ENCODE assay signal across 26 cellular contexts in the genomic region with DNA sequence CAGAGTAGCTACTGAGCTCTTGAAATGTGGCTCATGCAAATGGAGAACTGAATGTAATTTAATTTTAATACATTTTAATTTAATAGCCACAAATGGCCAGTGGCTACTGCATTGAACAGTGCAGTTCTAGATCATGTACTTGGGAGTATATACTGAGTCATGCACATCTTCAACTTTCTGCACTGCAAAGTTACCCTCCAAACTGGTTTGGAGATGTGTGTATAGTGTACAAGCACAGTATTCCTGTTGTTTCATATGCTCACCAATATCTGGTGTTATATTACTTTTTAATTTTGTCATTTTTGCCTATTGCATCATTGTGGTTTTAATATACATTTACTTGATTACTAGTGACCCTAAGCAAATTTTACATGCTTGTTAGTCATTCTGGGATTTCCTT.
DNase-seq lines count a peak whose midpoint lies in the region; ATAC-seq, FAIRE-seq and TF ChIP-seq lines count a peak whose summit lies in the region.
"Had no signal": no experiment of that assay in that cellular context is flagged by ENCODE, and none has a peak within 500 bp of the region (broad histone marks: within the 10 kb centered on the region; RNA-seq: fewer than 3 reads in every experiment).

No MANE protein-coding gene starts in this region.

- ATAC-seq in HepG2 (no peak), right lobe of liver (no peak), PC-3 (peak; percentile 50), GM19467 (IDR thresholded peaks at IDR 0.05; ENCODE audit: unreplicated experiment) (no peak)
- ATAC-seq: GM12878 had no signal

- BruUV-seq in HepG2 (replicated peaks; lab: Mats Ljungman, UMichigan) (no TSS peak), PC-3 (replicated peaks; lab: Mats Ljungman, UMichigan) (no TSS peak)

- no peaks in the 10 kb centered on the region for H3K27me3 ChIP-seq in HepG2 (ENCODE audit: control insufficient read depth in 1 of 2, insufficient read depth in 2 of 2, low read length in 2 of 2)
- H3K27me3 ChIP-seq in right lobe of liver: no peaks in the 10 kb centered on the region
- 0 out of 2 replicates have a peak, but pooled peaks cover 5% of the 10 kb centered on the region for H3K27me3 ChIP-seq in PC-3 (ENCODE audit: low read length)
- no peaks in the 10 kb centered on the region for H3K27me3 ChIP-seq in bronchial epithelial cell (ENCODE audit: control insufficient read depth, insufficient read depth, low read length)
- H3K27me3 ChIP-seq: BE2C, BLaER1 had no signal

- H4K20me1 ChIP-seq in HepG2 (ENCODE audit: insufficient read depth, low read length) (no peaks in the 10 kb centered on the region), PC-3 (ENCODE audit: low read length) (no peaks in the 10 kb centered on the region)
- H4K20me1 ChIP-seq: BLaER1 had no signal

- no peak for TF ChIP-seq RAD21 in HepG2 (CRISPR knock-in tag; IDR thresholded peaks at IDR 0.05)

- no peak for FAIRE-seq in HepG2 (lab: Jason Lieb, UNC)
- no peak for FAIRE-seq in bronchial epithelial cell (lab: Jason Lieb, UNC)
- FAIRE-seq: A204.1, GM12878, GM12892, GM18507 had no signal

- no peak for DNase-seq in HepG2 (ENCODE audit: low spot score)
- DNase-seq in right lobe of liver: no peak
- DNase-seq in PC-3: peak; percentile 50
- peak; percentile 4 for DNase-seq in bronchial epithelial cell (ENCODE audit: low read depth)
- DNase-seq in globus pallidus (ENCODE audit: low spot score): no peak
- DNase-seq: 8988T; ACHN; BE2C; C1 segment of cervical spinal cord; CD4-positive, alpha-beta memory T cell; CD4-positive, CD25-positive, alpha-beta regulatory T cell; CD8-positive, alpha-beta memory T cell; COR-L47; DMS 273 treated with DMSO at 0.1 percent for 48 hours; DMS153; DMS53; DMS79; DND-41; EL; GDM1 had no signal

- H3K9ac ChIP-seq in HepG2 (ENCODE audit: insufficient read depth, low read depth, low read length): no peak overlapping the region
- H3K9ac ChIP-seq in PC-3 (ENCODE audit: low read length): no peak overlapping the region
- H3K9ac ChIP-seq: BLaER1 had no signal

- in situ Hi-C loops in HepG2 (cut with HindIII; ENCODE audit: extremely low pct_ligation_motif_present, low pct_unique_long_range_greater_than_20kb): no loop called here

- POLR2A ChIA-PET in HepG2 (lab: Yijun Ruan, JAX): no interaction called here
- POLR2A ChIA-PET in PC-3 (lab: Charles Lee; ENCODE audit: unreplicated experiment): no interaction called here

- H3K27ac ChIP-seq in HepG2 (ENCODE audit: extremely low read length, insufficient read depth, low read length): no peak overlapping the region
- no peak overlapping the region for H3K27ac ChIP-seq in right lobe of liver
- no peak overlapping the region for H3K27ac ChIP-seq in PC-3 (ENCODE audit: low read length)
- H3K27ac ChIP-seq: BLaER1 had no signal

- H3K9me3 ChIP-seq in HepG2 (ENCODE audit: low read length) (no peaks in the 10 kb centered on the region), right lobe of liver (no peaks in the 10 kb centered on the region), PC-3 (ENCODE audit: low read length) (no peaks in the 10 kb centered on the region)
- H3K9me3 ChIP-seq: BE2C had no signal

- no peaks in the 10 kb centered on the region for H3K4me1 ChIP-seq in HepG2 (ENCODE audit: insufficient read depth, low read length)
- no peaks in the 10 kb centered on the region for H3K4me1 ChIP-seq in right lobe of liver
- H3K4me1 ChIP-seq in PC-3 (ENCODE audit: insufficient read depth, low read length): no peaks in the 10 kb centered on the region
- H3K4me1 ChIP-seq: BE2C had no signal

- TF ChIP-seq POLR2A in HepG2 (IDR thresholded peaks at IDR 0.05; ENCODE audit: insufficient read depth in 1 of 2, low read depth in 2 of 2, low read length in 2 of 2): no peak
- TF ChIP-seq POLR2A in right lobe of liver (IDR thresholded peaks at IDR 0.05): no peak

- TF ChIP-seq EP300 in HepG2 (IDR thresholded peaks at IDR 0.05; ENCODE audit: low read depth in 2 of 2, low read length in 2 of 2) (no peak), HepG2 (CRISPR knock-in tag; IDR thresholded peaks at IDR 0.05; ENCODE audit: borderline replicate concordance) (no peak)

- H3K4me3 ChIP-seq in HepG2 (replicated peaks in 1 of 3; ENCODE audit: insufficient read depth in 1 of 3, low read depth in 2 of 3, low read length in 3 of 3) (no peak overlapping the region), right lobe of liver (no peak overlapping the region), PC-3 (ENCODE audit: low read length) (no peak overlapping the region), bronchial epithelial cell (ENCODE audit: low read depth, low read length) (no peak overlapping the region)
- H3K4me3 ChIP-seq: BLaER1, GM12878 had no signal

- CTCF ChIA-PET in HepG2 (lab: Yijun Ruan, JAX; ENCODE audit: low intra/inter-chr PET ratio, low total read pairs): no interaction called here
- CTCF ChIA-PET in PC-3 (lab: Charles Lee): no interaction called here

- H3K4me2 ChIP-seq in HepG2 (ENCODE audit: low read depth, low read length): no peak overlapping the region
- no peak overlapping the region for H3K4me2 ChIP-seq in PC-3 (ENCODE audit: low read length)
- H3K4me2 ChIP-seq: BLaER1 had no signal

- H3K9me2 ChIP-seq in PC-3 (replicated peaks; ENCODE audit: low read length): no peaks in the 10 kb centered on the region

- intact Hi-C loops in HepG2 (cut with micrococcal nuclease; ENCODE audit: unreplicated experiment): no loop called here
- intact Hi-C loops in right lobe of liver (cut with DNase I): no loop called here
- intact Hi-C loops in PC-3 (cut with micrococcal nuclease): no loop called here

- H3K36me3 ChIP-seq in HepG2 (replicated peaks in 1 of 2; ENCODE audit: control insufficient read depth in 1 of 2, insufficient read depth in 2 of 2, low read length in 2 of 2) (no peaks in the 10 kb centered on the region), right lobe of liver (no peaks in the 10 kb centered on the region), PC-3 (ENCODE audit: low read depth, low read length) (no peaks in the 10 kb centered on the region), bronchial epithelial cell (ENCODE audit: control insufficient read depth, insufficient read depth, low read length) (no peaks in the 10 kb centered on the region)
- H3K36me3 ChIP-seq: BE2C, BLaER1 had no signal

- H3F3A ChIP-seq in PC-3 (ENCODE audit: low read length, unreplicated experiment): no peaks in the 10 kb centered on the region

- H2AFZ ChIP-seq in HepG2 (ENCODE audit: low read length) (no peak overlapping the region), PC-3 (ENCODE audit: low read length) (no peak overlapping the region)

- no peak for TF ChIP-seq CTCF in HepG2 (CRISPR knock-in tag; IDR thresholded peaks at IDR 0.05)
- no peak for TF ChIP-seq CTCF in right lobe of liver (IDR thresholded peaks at IDR 0.05)
- TF ChIP-seq CTCF in PC-3 (conservative IDR thresholded peaks at IDR 0.05; ENCODE audit: low read depth, low read length): no peak
- TF ChIP-seq CTCF in bronchial epithelial cell (IDR thresholded peaks at IDR 0.05; ENCODE audit: insufficient read depth, low read length, severe bottlenecking): no peak

- H3K79me2 ChIP-seq in HepG2 (ENCODE audit: insufficient read depth, low read length) (no peaks in the 10 kb centered on the region), PC-3 (ENCODE audit: low read length) (no peaks in the 10 kb centered on the region)

TF ChIP-seq in HepG2, 621 proteins besides CTCF, POLR2A, EP300 and RAD21:
- TF ChIP-seq ATF7 (IDR thresholded peaks at IDR 0.05) (peak; percentile 46), ATF7 (CRISPR knock-in tag; IDR thresholded peaks at IDR 0.05) (no peak), IKZF4 (CRISPR knock-in tag; IDR thresholded peaks at IDR 0.05; ENCODE audit: borderline replicate concordance, low read depth, not compliant biosample characterization) (no peak), TBP (CRISPR knock-in tag; IDR thresholded peaks at IDR 0.05) (no peak)

Comparison
In these comparisons a context has a peak if more than half of its experiments do, and no peak if none do; other contexts are left out.
1. DNase-seq: peak in PC-3 (single experiment) and bronchial epithelial cell (single experiment); none in HepG2 (single experiment), right lobe of liver (0 of 3) and globus pallidus (single experiment).